Comparison of ENCODE assay signal across 1 cellular context in genomic region chr2:234136461-234136860, GRCh38.
TF ChIP-seq lines count a peak whose summit lies in the region.

No MANE protein-coding gene starts in this region.

TF ChIP-seq in HCT116, 20 proteins besides CTCF, POLR2A, EP300 and RAD21 (continued from another document):
- TF ChIP-seq REST (IDR thresholded peaks at IDR 0.05; ENCODE audit: low read depth) (no peak), CEBPB (IDR thresholded peaks at IDR 0.05; ENCODE audit: low read depth) (no peak), SP1 (IDR thresholded peaks at IDR 0.05; ENCODE audit: low read depth) (no peak), EGR1 (IDR thresholded peaks at IDR 0.05; ENCODE audit: low read depth) (no peak), ZNF274 (IDR thresholded peaks at IDR 0.05; ENCODE audit: low read depth, low read length) (no peak), FOSL1 (IDR thresholded peaks at IDR 0.05; ENCODE audit: low read depth) (no peak)
